ENCODE assay signal across 24 cellular contexts in the genomic region with DNA sequence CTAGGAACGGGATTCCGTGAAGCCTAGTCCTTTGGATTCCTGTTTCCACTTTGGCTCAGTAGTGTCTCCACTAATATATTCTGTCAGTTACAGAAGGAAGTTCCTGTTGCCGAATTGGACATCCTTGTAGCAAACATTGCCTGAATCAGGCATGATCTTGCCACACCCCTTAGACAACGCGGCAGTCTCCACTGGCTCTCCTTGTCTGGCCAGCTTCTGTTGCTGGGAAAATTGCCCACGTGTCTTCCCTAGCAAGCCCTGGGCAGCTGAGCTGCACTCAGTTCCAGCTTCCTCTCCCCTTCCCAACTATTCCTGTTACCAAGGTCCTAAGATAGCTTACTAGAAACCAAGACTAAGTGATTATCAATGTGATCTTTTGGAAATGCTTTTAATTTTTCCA.
DNase-seq lines count a peak whose midpoint lies in the region; ATAC-seq, FAIRE-seq and TF ChIP-seq lines count a peak whose summit lies in the region.
"Had no signal": no experiment of that assay in that cellular context is flagged by ENCODE, and none has a peak within 500 bp of the region (broad histone marks: within the 10 kb centered on the region; RNA-seq: fewer than 3 reads in every experiment).

No MANE protein-coding gene starts in this region.

- H3K9me3 ChIP-seq in right atrium auricular region (no peaks in the 10 kb centered on the region), keratinocyte (ENCODE audit: control insufficient read depth, low read depth, low read length) (no peaks in the 10 kb centered on the region)
- H3K9me3 ChIP-seq: A549, gastrocnemius medialis had no signal

- H3K4me1 ChIP-seq in right atrium auricular region (no peaks in the 10 kb centered on the region), keratinocyte (ENCODE audit: control insufficient read depth, extremely low read depth, insufficient read depth, low read length) (peaks cover 6% of the 10 kb centered on the region)
- H3K4me1 ChIP-seq: A549, gastrocnemius medialis had no signal

- peak overlapping the region; percentile 54 for H2AFZ ChIP-seq in keratinocyte (ENCODE audit: control insufficient read depth, low read length)
- H2AFZ ChIP-seq: neural progenitor cell had no signal

- H3K9me3 Mint-ChIP-seq in activated naive CD4-positive, alpha-beta T cell treated with anti-CD3 and anti-CD28 coated beads, Interleukin-2, amount 10 ng/mL, durations not matched to agents 7 days and 5 days = no peaks in the 10 kb centered on the region
- no peaks in the 10 kb centered on the region for H3K9me3 Mint-ChIP-seq in activated T-helper 1 cell treated with anti-CD3 and anti-CD28 coated beads, Interleukin-12 subunit alpha, Interleukin-12 subunit beta, Interleukin-2, Interleukin-4 antibody, amounts not matched to agents 30 ng/mL and 10 ng/mL and 1 ng/mL, durations not matched to agents 14 hours and 24 hours and 36 hours
- H3K9me3 Mint-ChIP-seq: activated CD4-positive, alpha-beta T cell treated with anti-CD3 and anti-CD28 coated beads, Interleukin-2, amount 10 ng/mL, durations not matched to agents 24 days and 14 days; activated naive CD8-positive, alpha-beta T cell treated with anti-CD3 and anti-CD28 coated beads, Interleukin-2, amount 50 U/mL, for 24 hours; activated T-helper 2 cell treated with anti-CD3 and anti-CD28 coated beads, Interferon-gamma antibody, Interleukin-2, Interleukin-4, amounts not matched to agents 10 μg/mL and 5 μg/mL and 100 μg/mL, durations not matched to agents 14 hours and 24 hours and 36 hours; dendritic cell treated with granulocyte-macrophage colony-stimulating factor and Interleukin-4, amounts not matched to agents 40 ng/mL and 50 ng/mL, for 4 days; neural progenitor cell had no signal

- CTCF ChIA-PET in activated naive CD4-positive, alpha-beta T cell treated with anti-CD3 and anti-CD28 coated beads, Interleukin-2, amount 10 ng/mL, durations not matched to agents 7 days and 5 days (lab: Charles Lee) = no interaction called here

- ATAC-seq in left ventricle myocardium superior = peak; percentile 50
- ATAC-seq: A549; activated naive CD8-positive, alpha-beta T cell treated with anti-CD3 and anti-CD28 coated beads, Interleukin-2, amount 50 U/mL, for 24 hours; gastrocnemius medialis had no signal

- H3K27me3 Mint-ChIP-seq in activated naive CD4-positive, alpha-beta T cell treated with anti-CD3 and anti-CD28 coated beads, Interleukin-2, amount 10 ng/mL, durations not matched to agents 7 days and 5 days = no peaks in the 10 kb centered on the region
- peaks cover 2% of the 10 kb centered on the region for H3K27me3 Mint-ChIP-seq in activated T-helper 1 cell treated with anti-CD3 and anti-CD28 coated beads, Interleukin-12 subunit alpha, Interleukin-12 subunit beta, Interleukin-2, Interleukin-4 antibody, amounts not matched to agents 30 ng/mL and 10 ng/mL and 1 ng/mL, durations not matched to agents 14 hours and 24 hours and 36 hours (ENCODE audit: insufficient read depth)
- H3K27me3 Mint-ChIP-seq: activated CD4-positive, alpha-beta T cell treated with anti-CD3 and anti-CD28 coated beads, Interleukin-2, amount 10 ng/mL, durations not matched to agents 24 days and 14 days; activated naive CD8-positive, alpha-beta T cell treated with anti-CD3 and anti-CD28 coated beads, Interleukin-2, amount 50 U/mL, for 24 hours had no signal

- no peaks in the 10 kb centered on the region for H4K20me1 ChIP-seq in keratinocyte (ENCODE audit: control insufficient read depth, extremely low read depth, insufficient read depth, low read length)

- H3K4me3 ChIP-seq in right atrium auricular region (no peak overlapping the region), cardiac fibroblast (replicated peaks in 1 of 2; ENCODE audit: low read depth in 2 of 2, low read length in 2 of 2) (no peak overlapping the region), keratinocyte (ENCODE audit: control insufficient read depth in 2 of 3, extremely low read depth in 1 of 3, insufficient read depth in 2 of 3, low read depth in 1 of 3, low read length in 3 of 3) (no peak overlapping the region)
- H3K4me3 ChIP-seq: A549, gastrocnemius medialis, neural progenitor cell had no signal

- no peak overlapping the region for H3K9ac ChIP-seq in keratinocyte (ENCODE audit: control insufficient read depth, extremely low read depth, insufficient read depth, low read length)
- H3K9ac ChIP-seq: neural progenitor cell had no signal

- FAIRE-seq in keratinocyte (lab: Jason Lieb, UNC) (peak; percentile 5), RCC 7860 (lab: Jason Lieb, UNC) (no peak)
- FAIRE-seq: A549, G401.6 had no signal

- TF ChIP-seq CTCF in right atrium auricular region (IDR thresholded peaks at IDR 0.05) = no peak
- TF ChIP-seq CTCF in cardiac fibroblast (IDR thresholded peaks at IDR 0.05; ENCODE audit: low read depth, low read length) = no peak
- no peak for TF ChIP-seq CTCF in keratinocyte (optimal IDR thresholded peaks at IDR 0.05 in 1 of 3, IDR thresholded peaks at IDR 0.05 in 1 of 3, conservative IDR thresholded peaks at IDR 0.05 in 1 of 3; ENCODE audit: extremely low read depth in 1 of 3, insufficient read depth in 2 of 3, low read length in 3 of 3)

- H3K9me1 ChIP-seq in keratinocyte (ENCODE audit: control insufficient read depth, extremely low read depth, insufficient read depth, low read length) = no peaks in the 10 kb centered on the region

- H3K36me3 Mint-ChIP-seq in activated naive CD4-positive, alpha-beta T cell treated with anti-CD3 and anti-CD28 coated beads, Interleukin-2, amount 10 ng/mL, durations not matched to agents 7 days and 5 days = no peaks in the 10 kb centered on the region
- H3K36me3 Mint-ChIP-seq in activated T-helper 1 cell treated with anti-CD3 and anti-CD28 coated beads, Interleukin-12 subunit alpha, Interleukin-12 subunit beta, Interleukin-2, Interleukin-4 antibody, amounts not matched to agents 30 ng/mL and 10 ng/mL and 1 ng/mL, durations not matched to agents 14 hours and 24 hours and 36 hours (ENCODE audit: low read depth) = no peaks in the 10 kb centered on the region
- H3K36me3 Mint-ChIP-seq: CD4-positive, CD25-positive, alpha-beta regulatory T cell; neural progenitor cell had no signal

- H3K4me3 Mint-ChIP-seq in activated naive CD4-positive, alpha-beta T cell treated with anti-CD3 and anti-CD28 coated beads, Interleukin-2, amount 10 ng/mL, durations not matched to agents 7 days and 5 days = no peak overlapping the region
- no peak overlapping the region for H3K4me3 Mint-ChIP-seq in activated T-helper 1 cell treated with anti-CD3 and anti-CD28 coated beads, Interleukin-12 subunit alpha, Interleukin-12 subunit beta, Interleukin-2, Interleukin-4 antibody, amounts not matched to agents 30 ng/mL and 10 ng/mL and 1 ng/mL, durations not matched to agents 14 hours and 24 hours and 36 hours
- H3K4me3 Mint-ChIP-seq: activated CD4-positive, alpha-beta T cell treated with anti-CD3 and anti-CD28 coated beads, Interleukin-2, amount 10 ng/mL, durations not matched to agents 24 days and 14 days; activated naive CD8-positive, alpha-beta T cell treated with anti-CD3 and anti-CD28 coated beads, Interleukin-2, amount 50 U/mL, for 24 hours; CD4-positive, CD25-positive, alpha-beta regulatory T cell; dendritic cell treated with granulocyte-macrophage colony-stimulating factor and Interleukin-4, amounts not matched to agents 40 ng/mL and 50 ng/mL, for 4 days; neural progenitor cell had no signal

- intact Hi-C loops in left ventricle myocardium superior (cut with micrococcal nuclease) = no loop called here
- intact Hi-C loops in activated T-helper 1 cell treated with anti-CD3 and anti-CD28 coated beads, Interleukin-12 subunit alpha, Interleukin-12 subunit beta, Interleukin-2, Interleukin-4 antibody, amounts not matched to agents 30 ng/mL and 10 ng/mL and 1 ng/mL, durations not matched to agents 14 hours and 24 hours and 36 hours (cut with micrococcal nuclease) = no loop called here

- H3K27me3 ChIP-seq in right atrium auricular region (no peaks in the 10 kb centered on the region), keratinocyte (ENCODE audit: control insufficient read depth, extremely low read depth, insufficient read depth, low read length) (no peaks in the 10 kb centered on the region)
- H3K27me3 ChIP-seq: gastrocnemius medialis, neural progenitor cell had no signal

- DNase-seq in left ventricle myocardium superior (peak; percentile 39), right atrium auricular region (ENCODE audit: low spot score) (no peak), cardiac fibroblast (ENCODE audit: low read depth in 2 of 2) (peak; percentile 12 to 18), keratinocyte (ENCODE audit: low read depth, low spot score) (no peak), UCSD-AML1 (lab: John Stamatoyannopoulos, UW; ENCODE audit: unreplicated experiment) (no peak), RCC 7860 (ENCODE audit: low spot score) (no peak)
- no peak for DNase-seq in activated naive CD4-positive, alpha-beta T cell treated with anti-CD3 and anti-CD28 coated beads, Interleukin-2, amount 10 ng/mL, durations not matched to agents 7 days and 5 days
- no peak for DNase-seq in activated T-helper 1 cell treated with anti-CD3 and anti-CD28 coated beads, Interleukin-12 subunit alpha, Interleukin-12 subunit beta, Interleukin-2, Interleukin-4 antibody, amounts not matched to agents 30 ng/mL and 10 ng/mL and 1 ng/mL, durations not matched to agents 14 hours and 24 hours and 36 hours (ENCODE audit: low spot score)
- DNase-seq: activated CD4-positive, alpha-beta T cell treated with anti-CD3 and anti-CD28 coated beads, Interleukin-2, amount 10 ng/mL, durations not matched to agents 24 days and 14 days; activated naive CD8-positive, alpha-beta T cell treated with anti-CD3 and anti-CD28 coated beads, Interleukin-2, amount 50 U/mL, for 24 hours; CD4-positive, CD25-positive, alpha-beta regulatory T cell; DMS 273 treated with DMSO at 0.1 percent for 48 hours; gastrocnemius medialis; KBM-7; MV-4-11; NCI-H1694 treated with DMSO at 0.1 percent for 48 hours; NCI-H226; NCI-H82; T-helper 1 cell had no signal

- H3K79me2 ChIP-seq in keratinocyte (ENCODE audit: control insufficient read depth, insufficient read depth, low read length) = no peaks in the 10 kb centered on the region

- H3K36me3 ChIP-seq in right atrium auricular region (no peaks in the 10 kb centered on the region), keratinocyte (ENCODE audit: control insufficient read depth in 2 of 2, extremely low read depth in 1 of 2, insufficient read depth in 2 of 2, low read length in 2 of 2) (no peaks in the 10 kb centered on the region)
- H3K36me3 ChIP-seq: gastrocnemius medialis, neural progenitor cell had no signal

- H3K27ac Mint-ChIP-seq in activated naive CD4-positive, alpha-beta T cell treated with anti-CD3 and anti-CD28 coated beads, Interleukin-2, amount 10 ng/mL, durations not matched to agents 7 days and 5 days = no peak overlapping the region
- H3K27ac Mint-ChIP-seq in activated T-helper 1 cell treated with anti-CD3 and anti-CD28 coated beads, Interleukin-12 subunit alpha, Interleukin-12 subunit beta, Interleukin-2, Interleukin-4 antibody, amounts not matched to agents 30 ng/mL and 10 ng/mL and 1 ng/mL, durations not matched to agents 14 hours and 24 hours and 36 hours = no peak overlapping the region
- H3K27ac Mint-ChIP-seq: activated CD4-positive, alpha-beta T cell treated with anti-CD3 and anti-CD28 coated beads, Interleukin-2, amount 10 ng/mL, durations not matched to agents 24 days and 14 days; activated naive CD8-positive, alpha-beta T cell treated with anti-CD3 and anti-CD28 coated beads, Interleukin-2, amount 50 U/mL, for 24 hours; activated T-helper 2 cell treated with anti-CD3 and anti-CD28 coated beads, Interferon-gamma antibody, Interleukin-2, Interleukin-4, amounts not matched to agents 10 μg/mL and 5 μg/mL and 100 μg/mL, durations not matched to agents 14 hours and 24 hours and 36 hours; CD4-positive, CD25-positive, alpha-beta regulatory T cell; dendritic cell treated with granulocyte-macrophage colony-stimulating factor and Interleukin-4, amounts not matched to agents 40 ng/mL and 50 ng/mL, for 4 days; neural progenitor cell had no signal

- no peak overlapping the region for H3K27ac ChIP-seq in right atrium auricular region
- no peak overlapping the region for H3K27ac ChIP-seq in keratinocyte (ENCODE audit: control insufficient read depth, insufficient read depth, low read length)
- H3K27ac ChIP-seq: A549, gastrocnemius medialis, neural progenitor cell had no signal

- no peaks in the 10 kb centered on the region for H3K4me1 Mint-ChIP-seq in activated naive CD4-positive, alpha-beta T cell treated with anti-CD3 and anti-CD28 coated beads, Interleukin-2, amount 10 ng/mL, durations not matched to agents 7 days and 5 days
- no peaks in the 10 kb centered on the region for H3K4me1 Mint-ChIP-seq in activated T-helper 1 cell treated with anti-CD3 and anti-CD28 coated beads, Interleukin-12 subunit alpha, Interleukin-12 subunit beta, Interleukin-2, Interleukin-4 antibody, amounts not matched to agents 30 ng/mL and 10 ng/mL and 1 ng/mL, durations not matched to agents 14 hours and 24 hours and 36 hours (ENCODE audit: low read depth)
- H3K4me1 Mint-ChIP-seq: activated CD4-positive, alpha-beta T cell treated with anti-CD3 and anti-CD28 coated beads, Interleukin-2, amount 10 ng/mL, durations not matched to agents 24 days and 14 days; activated naive CD8-positive, alpha-beta T cell treated with anti-CD3 and anti-CD28 coated beads, Interleukin-2, amount 50 U/mL, for 24 hours; CD4-positive, CD25-positive, alpha-beta regulatory T cell had no signal

- H3K4me2 ChIP-seq in keratinocyte (ENCODE audit: control insufficient read depth, extremely low read depth, insufficient read depth, low read depth, low read length) = no peak overlapping the region
- H3K4me2 ChIP-seq: A549, neural progenitor cell had no signal

- dilution Hi-C loops in keratinocyte (cut with MboI; ENCODE audit: extremely low pct_ligation_motif_present, low sequenced_read_pairs) = no loop called here

Comparison
In these comparisons a context has a peak if more than half of its experiments do, and no peak if none do; other contexts are left out.
1. DNase-seq: peak in left ventricle myocardium superior (single experiment) and cardiac fibroblast (2 of 2); none in right atrium auricular region (single experiment), keratinocyte (single experiment), UCSD-AML1 (single experiment), activated naive CD4-positive, alpha-beta T cell treated with anti-CD3 and anti-CD28 coated beads, Interleukin-2, amount 10 ng/mL, durations not matched to agents 7 days and 5 days (single experiment), RCC 7860 (single experiment) and activated T-helper 1 cell treated with anti-CD3 and anti-CD28 coated beads, Interleukin-12 subunit alpha, Interleukin-12 subunit beta, Interleukin-2, Interleukin-4 antibody, amounts not matched to agents 30 ng/mL and 10 ng/mL and 1 ng/mL, durations not matched to agents 14 hours and 24 hours and 36 hours (single experiment).